Comparison of ENCODE assay signal across 8 cellular contexts in the genomic region with DNA sequence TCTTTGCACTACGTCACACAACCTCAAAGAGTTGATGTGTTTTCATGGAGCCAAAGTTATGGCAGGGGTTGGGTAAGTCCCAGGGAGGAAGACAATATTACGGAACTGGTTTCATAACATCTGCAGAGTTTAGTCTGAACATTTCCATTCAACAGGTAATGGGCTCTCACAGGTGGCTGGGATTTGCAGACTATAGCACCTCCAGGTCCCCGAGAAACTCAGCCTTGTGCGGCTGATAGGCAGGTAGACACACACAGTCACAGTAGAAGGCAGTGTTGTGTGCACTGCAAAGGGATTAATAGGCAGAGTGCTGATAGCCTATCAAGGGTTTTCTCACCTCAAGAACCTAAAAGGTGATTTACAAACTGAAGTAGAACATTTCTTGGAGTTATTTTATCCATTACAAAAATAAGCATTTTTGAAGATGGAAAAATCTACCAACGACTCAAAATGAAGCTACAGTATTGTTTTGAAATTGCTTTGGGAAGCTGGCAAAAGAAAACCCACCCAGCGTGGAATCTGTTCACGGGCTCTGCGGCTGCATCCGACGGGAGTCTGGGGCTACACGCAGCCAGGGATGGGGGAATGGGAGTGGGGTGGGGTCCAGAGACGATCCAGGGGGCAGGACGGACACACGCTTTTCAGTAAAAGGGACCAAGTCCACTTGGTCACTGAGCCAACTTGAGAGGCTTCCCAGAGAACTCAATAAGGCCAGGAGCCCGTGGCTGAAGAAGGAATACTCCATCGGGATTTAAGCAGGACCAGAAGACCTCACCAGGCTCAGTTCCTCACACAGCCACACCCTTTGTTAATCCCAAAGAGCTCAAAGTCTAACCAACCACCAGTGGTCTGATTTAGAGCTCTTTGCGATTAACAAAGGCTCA.
DNase-seq lines count a peak whose midpoint lies in the region; ATAC-seq and TF ChIP-seq lines count a peak whose summit lies in the region.

No MANE protein-coding gene starts in this region.

- H3K4me3 ChIP-seq in BE2C (ENCODE audit: low read depth, low read length) (peak overlapping the region; percentile 66), HFF-Myc (replicated peaks; ENCODE audit: low read depth, low read length) (peak overlapping the region; percentile 66), astrocyte of the cerebellum (ENCODE audit: low read depth, low read length) (peak overlapping the region; percentile 65)

- H3K27me3 Mint-ChIP-seq in stimulated activated naive B cell treated with anti-CD40 and anti-IgM and Interleukin-4, amounts not matched to agents 10 μg/mL and 1 μg/mL and 100 μg/mL, for 72 hours: no peaks in the 10 kb centered on the region

- TF ChIP-seq CTCF in BE2C (IDR thresholded peaks at IDR 0.05; ENCODE audit: low read depth, low read length) (no peak), HFF-Myc (IDR thresholded peaks at IDR 0.05; ENCODE audit: low read depth, low read length, missing control alignments) (no peak), astrocyte of the cerebellum (IDR thresholded peaks at IDR 0.05; ENCODE audit: low read depth, low read length, missing control alignments) (no peak)

- H3K4me1 Mint-ChIP-seq in stimulated activated naive B cell treated with anti-CD40 and anti-IgM and Interleukin-4, amounts not matched to agents 10 μg/mL and 1 μg/mL and 100 μg/mL, for 72 hours: peaks cover 13 to 42% of the 10 kb centered on the region in 2 donors

- ATAC-seq in stimulated activated naive B cell treated with anti-CD40 and anti-IgM and Interleukin-4, amounts not matched to agents 10 μg/mL and 1 μg/mL and 100 μg/mL, for 72 hours (replicated peaks): no peak
- no peak for ATAC-seq in HG03457 (IDR thresholded peaks at IDR 0.05; ENCODE audit: unreplicated experiment)

- H3K36me3 ChIP-seq in BE2C: no peaks in the 10 kb centered on the region

- peak overlapping the region; percentile 42 for H3K27ac Mint-ChIP-seq in stimulated activated naive B cell treated with anti-CD40 and anti-IgM and Interleukin-4, amounts not matched to agents 10 μg/mL and 1 μg/mL and 100 μg/mL, for 72 hours

- H3K4me1 ChIP-seq in BE2C: peaks cover 4% of the 10 kb centered on the region; the same call in 1 of the 2 replicates

- H3K27me3 ChIP-seq in BE2C: no peaks in the 10 kb centered on the region

- peaks cover 15 to 21% of the 10 kb centered on the region in 2 donors for H3K36me3 Mint-ChIP-seq in stimulated activated naive B cell treated with anti-CD40 and anti-IgM and Interleukin-4, amounts not matched to agents 10 μg/mL and 1 μg/mL and 100 μg/mL, for 72 hours

- in situ Hi-C loops in astrocyte of the cerebellum (cut with HindIII; ENCODE audit: low sequenced_read_pairs): no loop called here

- peak overlapping the region; percentile 84 to 90 for H3K4me3 Mint-ChIP-seq in stimulated activated naive B cell treated with anti-CD40 and anti-IgM and Interleukin-4, amounts not matched to agents 10 μg/mL and 1 μg/mL and 100 μg/mL, for 72 hours

- H3K9me3 Mint-ChIP-seq in stimulated activated naive B cell treated with anti-CD40 and anti-IgM and Interleukin-4, amounts not matched to agents 10 μg/mL and 1 μg/mL and 100 μg/mL, for 72 hours: no peaks in the 10 kb centered on the region

- no peak for DNase-seq in BE2C
- DNase-seq in HFF-Myc (ENCODE audit: extremely low read depth, low read depth): no peak
- peak; percentile 19 for DNase-seq in astrocyte of the cerebellum (ENCODE audit: low read depth)
- DNase-seq in iris pigment epithelial cell (ENCODE audit: low read depth): peak; percentile 35
- no peak for DNase-seq in stimulated activated naive B cell treated with anti-CD40 and anti-IgM and Interleukin-4, amounts not matched to agents 10 μg/mL and 1 μg/mL and 100 μg/mL, for 72 hours
- DNase-seq in SHP77 treated with DMSO at 0.1 percent for 48 hours (lab: John Stamatoyannopoulos, UW): no peak
- no peak for DNase-seq in COLO668 (lab: John Stamatoyannopoulos, UW; ENCODE audit: unreplicated experiment)

- no peaks in the 10 kb centered on the region for H3K9me3 ChIP-seq in BE2C

Comparison
In these comparisons a context has a peak if more than half of its experiments do, and no peak if none do; other contexts are left out.
1. DNase-seq: peak in astrocyte of the cerebellum (single experiment) and iris pigment epithelial cell (single experiment); none in BE2C (single experiment), HFF-Myc (single experiment), stimulated activated naive B cell treated with anti-CD40 and anti-IgM and Interleukin-4, amounts not matched to agents 10 μg/mL and 1 μg/mL and 100 μg/mL, for 72 hours (single experiment), SHP77 treated with DMSO at 0.1 percent for 48 hours (single experiment) and COLO668 (single experiment).
2. Peak in every context shown above with its lines, with median percentiles within 50 percentile points of each other: H3K4me3 ChIP-seq.